ENCODE assay signal across 31 cellular contexts in the genomic region with DNA sequence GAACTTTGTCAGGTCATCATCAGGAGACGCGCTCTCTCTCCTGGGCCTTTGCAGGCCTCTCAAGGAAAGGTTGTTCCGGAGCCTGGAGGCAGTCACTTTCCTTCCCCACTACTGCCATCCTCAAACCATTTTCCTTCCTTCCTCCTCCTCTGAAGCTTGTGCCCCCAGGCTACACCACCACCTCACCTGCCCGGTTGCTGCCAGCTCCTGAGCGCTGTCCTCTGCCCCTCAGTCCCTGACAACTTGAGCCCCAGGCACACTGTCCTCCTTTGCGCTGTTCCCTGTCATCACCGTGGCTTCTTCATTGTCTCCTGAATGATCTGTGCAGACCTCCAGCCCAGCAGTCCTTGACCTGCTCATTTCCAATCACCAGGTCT. TPM values are rescaled to one million over a fixed set of nuclear protein-coding genes. Genes with fewer than 3 reads are reported as not detected.
DNase-seq lines count a peak whose midpoint lies in the region; ATAC-seq and TF ChIP-seq lines count a peak whose summit lies in the region.
"Had no signal": no experiment of that assay in that cellular context is flagged by ENCODE, and none has a peak within 500 bp of the region (broad histone marks: within the 10 kb centered on the region; RNA-seq: fewer than 3 reads in every experiment).

No MANE protein-coding gene starts in this region.

- peaks cover 0 to 18% of the 10 kb centered on the region in 2 experiments; a peak in 1 of 3 replicates for H3K36me3 ChIP-seq in HEK293 (ENCODE audit: control insufficient read depth in 2 of 2, insufficient read depth in 1 of 2, low read length in 2 of 2)
- H3K36me3 ChIP-seq in left lung = peaks cover 0 to 6% of the 10 kb centered on the region in 2 donors
- no peaks in the 10 kb centered on the region for H3K36me3 ChIP-seq in gastrocnemius medialis
- H3K36me3 ChIP-seq: cardiac muscle cell, HAP-1, thoracic aorta had no signal

- peaks cover 53% of the 10 kb centered on the region for H3K4me1 Mint-ChIP-seq in endothelial cell (ENCODE audit: unreplicated experiment)
- H3K4me1 Mint-ChIP-seq: activated CD8-positive, alpha-beta memory T cell treated with anti-CD3 and anti-CD28 coated beads, Interleukin-2, amount 10 ng/mL, durations not matched to agents 7 days and 5 days; stimulated activated effector memory CD8-positive, alpha-beta T cell treated with anti-CD3 and anti-CD28 coated beads, Interleukin-12 subunit alpha, Interleukin-12 subunit beta, amount 100 ng/mL, for 72 hours had no signal

- no peaks in the 10 kb centered on the region for H3K9me3 Mint-ChIP-seq in endothelial cell (ENCODE audit: unreplicated experiment)
- H3K9me3 Mint-ChIP-seq: activated CD4-positive, alpha-beta T cell treated with anti-CD3 and anti-CD28 coated beads, Interleukin-2, amount 10 ng/mL, durations not matched to agents 24 days and 14 days; activated naive CD4-positive, alpha-beta T cell treated with anti-CD3 and anti-CD28 coated beads for 36 hours; activated T-cell treated with anti-CD3 and anti-CD28 coated beads, Interleukin-2, amount 50 U/mL, for 72 hours; IgD-negative memory B cell; stimulated activated effector memory CD8-positive, alpha-beta T cell treated with anti-CD3 and anti-CD28 coated beads, Interleukin-12 subunit alpha, Interleukin-12 subunit beta, amount 100 ng/mL, for 72 hours had no signal

- H3K36me3 Mint-ChIP-seq in endothelial cell (ENCODE audit: low read depth, unreplicated experiment) = peaks cover 3% of the 10 kb centered on the region
- H3K36me3 Mint-ChIP-seq: activated CD8-positive, alpha-beta memory T cell treated with anti-CD3 and anti-CD28 coated beads, Interleukin-2, amount 10 ng/mL, durations not matched to agents 7 days and 5 days; stimulated activated effector memory CD8-positive, alpha-beta T cell treated with anti-CD3 and anti-CD28 coated beads, Interleukin-12 subunit alpha, Interleukin-12 subunit beta, amount 100 ng/mL, for 72 hours had no signal

- H3K27me3 Mint-ChIP-seq in endothelial cell (ENCODE audit: unreplicated experiment) = peaks cover 7% of the 10 kb centered on the region
- H3K27me3 Mint-ChIP-seq: activated CD4-positive, alpha-beta T cell treated with anti-CD3 and anti-CD28 coated beads, Interleukin-2, amount 10 ng/mL, durations not matched to agents 24 days and 14 days; activated CD8-positive, alpha-beta memory T cell treated with anti-CD3 and anti-CD28 coated beads, Interleukin-2, amount 10 ng/mL, durations not matched to agents 7 days and 5 days; IgD-negative memory B cell; T-helper 17 cell had no signal

- no peak overlapping the region for H3K4me3 ChIP-seq in HEK293 (ENCODE audit: low read depth, low read length)
- no peak overlapping the region for H3K4me3 ChIP-seq in left lung
- no peak overlapping the region for H3K4me3 ChIP-seq in gastrocnemius medialis
- H3K4me3 ChIP-seq: cardiac muscle cell, GM12878, HAP-1, smooth muscle cell, thoracic aorta had no signal

- ATAC-seq in left lung (no peak), gastrocnemius medialis (peak; percentile 27 to 39), HG03095 (IDR thresholded peaks at IDR 0.05; ENCODE audit: unreplicated experiment) (no peak)
- ATAC-seq: activated CD8-positive, alpha-beta memory T cell treated with anti-CD3 and anti-CD28 coated beads, Interleukin-2, amount 10 ng/mL, durations not matched to agents 7 days and 5 days; activated T-cell treated with anti-CD3 and anti-CD28 coated beads, Interleukin-2, amount 50 U/mL, for 72 hours; GM12878; stimulated activated effector memory CD8-positive, alpha-beta T cell treated with anti-CD3 and anti-CD28 coated beads, Interleukin-12 subunit alpha, Interleukin-12 subunit beta, amount 100 ng/mL, for 72 hours; T-helper 17 cell had no signal

- POLR2A ChIA-PET in HEK293 (lab: Yijun Ruan, JAX) = no interaction called here

- CTCF ChIA-PET in HEK293 (lab: Yijun Ruan, JAX) = interaction anchor here (1.2 kb wide), 1 partner anchor 54 kb away, joined by 4 read pairs; no protein-coding TSS in a partner anchor

- in situ Hi-C loops in gastrocnemius medialis (cut with MboI; ENCODE audit: low sequenced_read_pairs in 4 of 4) = no loop called here

- intact Hi-C loops in left lung (cut with DNase I) (no loop called here), gastrocnemius medialis (cut with DNase I; ENCODE audit: low total_unique reads) (no loop called here)

- H3K27me3 ChIP-seq in left lung = no peaks in the 10 kb centered on the region
- no peaks in the 10 kb centered on the region for H3K27me3 ChIP-seq in gastrocnemius medialis
- H3K27me3 ChIP-seq: cardiac muscle cell had no signal

- DNase-seq in endothelial cell (ENCODE audit: low spot score) (no peak), left lung (no peak), gastrocnemius medialis (no peak), NCI-H2227 (lab: John Stamatoyannopoulos, UW; ENCODE audit: unreplicated experiment) (no peak), OCI-M1 (lab: John Stamatoyannopoulos, UW) (no peak), NCI-H146 (lab: John Stamatoyannopoulos, UW) (no peak)
- DNase-seq: activated CD4-positive, alpha-beta T cell treated with anti-CD3 and anti-CD28 coated beads, Interleukin-2, amount 10 ng/mL, durations not matched to agents 24 days and 14 days; activated CD8-positive, alpha-beta memory T cell treated with anti-CD3 and anti-CD28 coated beads, Interleukin-2, amount 10 ng/mL, durations not matched to agents 7 days and 5 days; activated naive CD4-positive, alpha-beta T cell treated with anti-CD3 and anti-CD28 coated beads for 36 hours; activated T-cell treated with anti-CD3 and anti-CD28 coated beads, Interleukin-2, amount 50 U/mL, for 72 hours; amniotic stem cell; Calu3; NCI-H1105 treated with DMSO at 0.1 percent for 48 hours; NCI-H2029 treated with DMSO at 0.1 percent for 48 hours; NCI-H226; NCI-H774; SK-N-SH; stimulated activated CD4-positive, alpha-beta T cell treated with anti-CD3 and anti-CD28 coated beads, Interleukin-2, amount 100 ng/mL, for 24 hours; T-helper 17 cell had no signal

- H3K27ac ChIP-seq in HEK293 (ENCODE audit: extremely low read depth, low read depth, low read length) (no peak overlapping the region), left lung (peak overlapping the region; percentile 4 to 35), gastrocnemius medialis (peak overlapping the region; percentile 76 to 82 (median 81))
- H3K27ac ChIP-seq: C4-2B, cardiac muscle cell, RWPE1, VCaP had no signal

- H3K4me3 Mint-ChIP-seq in endothelial cell (ENCODE audit: unreplicated experiment) = no peak overlapping the region
- H3K4me3 Mint-ChIP-seq: activated CD4-positive, alpha-beta T cell treated with anti-CD3 and anti-CD28 coated beads, Interleukin-2, amount 10 ng/mL, durations not matched to agents 24 days and 14 days; activated CD8-positive, alpha-beta memory T cell treated with anti-CD3 and anti-CD28 coated beads, Interleukin-2, amount 10 ng/mL, durations not matched to agents 7 days and 5 days; activated naive CD4-positive, alpha-beta T cell treated with anti-CD3 and anti-CD28 coated beads for 36 hours; activated T-cell treated with anti-CD3 and anti-CD28 coated beads, Interleukin-2, amount 50 U/mL, for 72 hours; IgD-negative memory B cell; stimulated activated effector memory CD8-positive, alpha-beta T cell treated with anti-CD3 and anti-CD28 coated beads, Interleukin-12 subunit alpha, Interleukin-12 subunit beta, amount 100 ng/mL, for 72 hours; T-helper 17 cell had no signal

- H3K27ac Mint-ChIP-seq in endothelial cell (ENCODE audit: unreplicated experiment) = peak overlapping the region; percentile 99
- H3K27ac Mint-ChIP-seq: activated CD4-positive, alpha-beta T cell treated with anti-CD3 and anti-CD28 coated beads, Interleukin-2, amount 10 ng/mL, durations not matched to agents 24 days and 14 days; activated CD8-positive, alpha-beta memory T cell treated with anti-CD3 and anti-CD28 coated beads, Interleukin-2, amount 10 ng/mL, durations not matched to agents 7 days and 5 days; activated naive CD4-positive, alpha-beta T cell treated with anti-CD3 and anti-CD28 coated beads for 36 hours; activated T-cell treated with anti-CD3 and anti-CD28 coated beads, Interleukin-2, amount 50 U/mL, for 72 hours; stimulated activated effector memory CD8-positive, alpha-beta T cell treated with anti-CD3 and anti-CD28 coated beads, Interleukin-12 subunit alpha, Interleukin-12 subunit beta, amount 100 ng/mL, for 72 hours; T-helper 17 cell had no signal

- H3K4me1 ChIP-seq in HEK293 (ENCODE audit: control insufficient read depth, insufficient read depth, low read length) (peaks cover 11% of the 10 kb centered on the region), left lung (peaks cover 2 to 8% of the 10 kb centered on the region in 2 donors), gastrocnemius medialis (peaks cover 19 to 37% of the 10 kb centered on the region in 2 donors)
- H3K4me1 ChIP-seq: HAP-1 had no signal

- TF ChIP-seq CTCF in HEK293 (tag by site-specific recombination; IDR thresholded peaks at IDR 0.05) (no peak), endothelial cell (IDR thresholded peaks at IDR 0.05; ENCODE audit: unreplicated experiment) (no peak), left lung (IDR thresholded peaks at IDR 0.05) (no peak), gastrocnemius medialis (IDR thresholded peaks at IDR 0.05 in 4 of 5, conservative IDR thresholded peaks at IDR 0.05 in 1 of 5) (no peak)

- TF ChIP-seq POLR2A in gastrocnemius medialis (IDR thresholded peaks at IDR 0.05) = no peak

- H3K9me3 ChIP-seq in HEK293 (ENCODE audit: control insufficient read depth, insufficient read depth, low read depth, low read length) (no peaks in the 10 kb centered on the region), left lung (no peaks in the 10 kb centered on the region), gastrocnemius medialis (no peaks in the 10 kb centered on the region)
- H3K9me3 ChIP-seq: HAP-1, SK-N-SH, thoracic aorta had no signal

TF ChIP-seq in HEK293, 187 proteins besides CTCF, POLR2A, EP300 and RAD21:
- peak; percentile 43; the same call in 1 of the 2 replicates for TF ChIP-seq ZNF600 (tag by site-specific recombination; IDR thresholded peaks at IDR 0.05)
- TF ChIP-seq ZNF366 (tag by site-specific recombination; conservative IDR thresholded peaks at IDR 0.05) = no peak

RNA-seq across cellular contexts. Expression of a gene that starts 18.9 kb away (rescaled TPM):
- total RNA-seq in endothelial cell (ENCODE audit: unreplicated experiment) (11.7 TPM), left lung (1 to 10 TPM; 2.7 to 6.1 TPM), gastrocnemius medialis (1 to 10 TPM in 2 of 4 donors, under 1 TPM in 2; 0.66 to 2.0 (median 1.00) TPM)

Comparison
In these comparisons a context has a peak if more than half of its experiments do, and no peak if none do; other contexts are left out.
1. ATAC-seq: peak in gastrocnemius medialis (2 of 2); none in left lung (single experiment) and HG03095 (single experiment).